Comparison of ENCODE assay signal across 16 cellular contexts in genomic region chr2:214014551-214015230, GRCh38.
A peak's percentile ranks its signal among the peaks of the same experiment; 100 is the strongest.
DNase-seq lines count a peak whose midpoint lies in the region; ATAC-seq and TF ChIP-seq lines count a peak whose summit lies in the region.
"Had no signal": no experiment of that assay in that cellular context is flagged by ENCODE, and none has a peak within 500 bp of the region (broad histone marks: within the 10 kb centered on the region; RNA-seq: fewer than 3 reads in every experiment).

No MANE protein-coding gene starts in this region.

- H3K9me3 Mint-ChIP-seq in MCF 10A (ENCODE audit: unreplicated experiment) = no peaks in the 10 kb centered on the region
- H3K9me3 Mint-ChIP-seq: CD8-positive, alpha-beta T cell had no signal

- H3K36me3 ChIP-seq in mammary epithelial cell (ENCODE audit: insufficient read depth, low read length) = no peaks in the 10 kb centered on the region
- H3K36me3 ChIP-seq: HAP-1 had no signal

- H3K79me2 ChIP-seq in mammary epithelial cell (ENCODE audit: insufficient read depth, low read length) = no peaks in the 10 kb centered on the region

- CTCF ChIA-PET in MCF 10A (lab: Yijun Ruan, JAX) = interaction anchor here (0.7 kb wide), 1 partner anchor 10 kb away, joined by 3 read pairs; no protein-coding TSS in a partner anchor
- CTCF ChIA-PET in mammary epithelial cell (lab: Charles Lee; ENCODE audit: low non-redundant PET) = no interaction called here

- H3K9ac ChIP-seq in mammary epithelial cell (ENCODE audit: insufficient read depth, low read length) = no peak overlapping the region

- dilution Hi-C loops in mammary epithelial cell (cut with HindIII; ENCODE audit: low sequenced_read_pairs) = no loop called here

- no peak overlapping the region for H3K27ac Mint-ChIP-seq in MCF 10A (ENCODE audit: low read depth, unreplicated experiment)
- H3K27ac Mint-ChIP-seq: CD14-positive monocyte; CD8-positive, alpha-beta T cell had no signal

- no peaks in the 10 kb centered on the region for H3K27me3 ChIP-seq in mammary epithelial cell (ENCODE audit: insufficient read depth, low read length)

- H3K4me1 ChIP-seq in mammary epithelial cell (ENCODE audit: insufficient read depth, low read length) = peaks cover 13% of the 10 kb centered on the region
- H3K4me1 ChIP-seq: Caco-2, HAP-1 had no signal

- H3K36me3 Mint-ChIP-seq in MCF 10A (ENCODE audit: insufficient read depth, unreplicated experiment) = no peaks in the 10 kb centered on the region
- H3K36me3 Mint-ChIP-seq: CD14-positive monocyte; CD8-positive, alpha-beta T cell had no signal

- H3K4me3 ChIP-seq in mammary epithelial cell (replicated peaks in 1 of 3; ENCODE audit: insufficient read depth in 1 of 3, low read depth in 2 of 3, low read length in 3 of 3) (no peak overlapping the region), epithelial cell of esophagus (ENCODE audit: low read length) (no peak overlapping the region), retinal pigment epithelial cell (ENCODE audit: low read length) (no peak overlapping the region)
- H3K4me3 ChIP-seq: GM12878, HAP-1 had no signal

- no peak for TF ChIP-seq CTCF in MCF 10A (IDR thresholded peaks at IDR 0.05; ENCODE audit: unreplicated experiment)
- no peak for TF ChIP-seq CTCF in mammary epithelial cell (conservative IDR thresholded peaks at IDR 0.05 in 1 of 2, IDR thresholded peaks at IDR 0.05 in 1 of 2; ENCODE audit: extremely low read depth in 1 of 2, insufficient read depth in 1 of 2, low read depth in 1 of 2, low read length in 2 of 2)
- no peak for TF ChIP-seq CTCF in epithelial cell of esophagus (IDR thresholded peaks at IDR 0.05; ENCODE audit: insufficient read depth, low read depth, low read length, missing control alignments)
- TF ChIP-seq CTCF in retinal pigment epithelial cell (conservative IDR thresholded peaks at IDR 0.05; ENCODE audit: low read depth, low read length) = no peak

- H2AFZ ChIP-seq in mammary epithelial cell (ENCODE audit: low read depth, low read length) = no peak overlapping the region

- intact Hi-C loops in MCF 10A (cut with micrococcal nuclease) = no loop called here
- intact Hi-C loops in mammary epithelial cell (cut with micrococcal nuclease) = no loop called here

- H3K9me3 ChIP-seq in mammary epithelial cell (replicated peaks; ENCODE audit: insufficient read depth, low read length) = no peaks in the 10 kb centered on the region
- H3K9me3 ChIP-seq: Caco-2, HAP-1 had no signal

- H3K4me2 ChIP-seq in mammary epithelial cell (ENCODE audit: insufficient read depth, low read depth, low read length) = no peak overlapping the region

- POLR2A ChIA-PET in MCF 10A (lab: Yijun Ruan, JAX) = no interaction called here

- H4K20me1 ChIP-seq in mammary epithelial cell (ENCODE audit: insufficient read depth, low read length) = no peaks in the 10 kb centered on the region

- BruUV-seq in MCF 10A (replicated peaks; lab: Mats Ljungman, UMichigan) (no TSS peak), mammary epithelial cell (replicated peaks; lab: Mats Ljungman, UMichigan) (no TSS peak)

- no peaks in the 10 kb centered on the region for H3K27me3 Mint-ChIP-seq in MCF 10A (ENCODE audit: insufficient read depth, unreplicated experiment)

- no peak overlapping the region for H3K4me3 Mint-ChIP-seq in MCF 10A (ENCODE audit: unreplicated experiment)
- H3K4me3 Mint-ChIP-seq: CD14-positive monocyte; CD8-positive, alpha-beta T cell had no signal

- DNase-seq in MCF 10A (ENCODE audit: unreplicated experiment) = peak; percentile 16
- DNase-seq in mammary epithelial cell = no peak
- peak; percentile 90 for DNase-seq in NCI-H82 treated with DMSO at 0.1 percent for 48 hours (lab: John Stamatoyannopoulos, UW; ENCODE audit: unreplicated experiment)
- peak; percentile 30 for DNase-seq in epithelial cell of esophagus (ENCODE audit: low read depth)
- DNase-seq in retinal pigment epithelial cell (ENCODE audit: low read depth) = peak; percentile 40
- no peak for DNase-seq in NCI-H2171 treated with DMSO at 0.1 percent for 48 hours (lab: John Stamatoyannopoulos, UW)
- DNase-seq: Caco-2; CD8-positive, alpha-beta T cell; DMS 273 treated with DMSO at 0.1 percent for 48 hours; GOT3 had no signal

- no peak for ATAC-seq in GM21619 (IDR thresholded peaks at IDR 0.05; ENCODE audit: unreplicated experiment)
- ATAC-seq in GM18498 (IDR thresholded peaks at IDR 0.05; ENCODE audit: unreplicated experiment) = no peak
- ATAC-seq: CD8-positive, alpha-beta T cell; GM12878 had no signal

- WGBS in mammary epithelial cell (ENCODE audit: low coverage, missing lambda C conversion rate) = 36% methylated on average over 7 of the region's 7 CpGs

- no peaks in the 10 kb centered on the region for H3K4me1 Mint-ChIP-seq in MCF 10A (ENCODE audit: insufficient read depth, unreplicated experiment)
- H3K4me1 Mint-ChIP-seq: CD14-positive monocyte had no signal

- no peak overlapping the region for H3K27ac ChIP-seq in mammary epithelial cell (ENCODE audit: insufficient read depth, low read depth, low read length)
- H3K27ac ChIP-seq: 22Rv1 had no signal

- in situ Hi-C loops in mammary epithelial cell (cut with MboI; ENCODE audit: low sequenced_read_pairs in 2 of 2) = no loop called here

Comparison
In these comparisons a context has a peak if more than half of its experiments do, and no peak if none do; other contexts are left out.
1. DNase-seq: peak in MCF 10A (single experiment), NCI-H82 treated with DMSO at 0.1 percent for 48 hours (single experiment), epithelial cell of esophagus (single experiment) and retinal pigment epithelial cell (single experiment); none in mammary epithelial cell (single experiment) and NCI-H2171 treated with DMSO at 0.1 percent for 48 hours (single experiment).